In genomic region chr1:59355361-59355760, GRCh38 we compare ENCODE assay signal across 9 cellular contexts. TPM values are rescaled to one million over a fixed set of nuclear protein-coding genes. Genes with fewer than 3 reads are reported as not detected.
DNase-seq lines count a peak whose midpoint lies in the region; ATAC-seq, FAIRE-seq and TF ChIP-seq lines count a peak whose summit lies in the region.
"Had no signal": no experiment of that assay in that cellular context is flagged by ENCODE, and none has a peak within 500 bp of the region (broad histone marks: within the 10 kb centered on the region; RNA-seq: fewer than 3 reads in every experiment).

No MANE protein-coding gene starts in this region.

- H3K4me3 ChIP-seq in small intestine (ENCODE audit: low read depth in 1 of 2, low read length in 2 of 2): no peak overlapping the region

- no peaks in the 10 kb centered on the region for H3K9me3 ChIP-seq in small intestine (ENCODE audit: control insufficient read depth, low read depth)

- FAIRE-seq in GM18507 (lab: Jason Lieb, UNC) (peak; percentile 85), small intestine (lab: Jason Lieb, UNC) (no peak)

- no peak for DNase-seq in GM18507 (ENCODE audit: extremely low spot score, insufficient read length, low read depth)
- peak; percentile 24 for DNase-seq in GM20000 (ENCODE audit: low spot score)
- peak; percentile 59 for DNase-seq in kidney glomerular epithelial cell (lab: John Stamatoyannopoulos, UW)
- DNase-seq in small intestine: no peak
- DNase-seq in anterior cingulate cortex (lab: John Stamatoyannopoulos, UW): no peak
- DNase-seq in 8988T: no peak
- no peak for DNase-seq in activated naive CD4-positive, alpha-beta T cell (lab: John Stamatoyannopoulos, UW)
- DNase-seq: T-helper 17 cell had no signal

- no peaks in the 10 kb centered on the region for H3K36me3 ChIP-seq in small intestine (ENCODE audit: control insufficient read depth in 2 of 2, insufficient read depth in 2 of 2, low read length in 2 of 2)

- ATAC-seq in HG03196 (IDR thresholded peaks at IDR 0.05; ENCODE audit: unreplicated experiment): peak; percentile 70
- ATAC-seq: T-helper 17 cell had no signal

- no peak overlapping the region for H3K27ac ChIP-seq in small intestine (ENCODE audit: low read depth in 1 of 2, low read length in 1 of 2)

- TF ChIP-seq CTCF in GM20000 (IDR thresholded peaks at IDR 0.05; ENCODE audit: extremely low read depth, missing control alignments): no peak

- H3K4me1 ChIP-seq in small intestine (ENCODE audit: control insufficient read depth in 2 of 2, insufficient read depth in 1 of 2, low read depth in 1 of 2, low read length in 1 of 2): no peaks in the 10 kb centered on the region

- no peaks in the 10 kb centered on the region for H3K27me3 ChIP-seq in small intestine (ENCODE audit: control insufficient read depth in 2 of 2, insufficient read depth in 2 of 2, low read length in 2 of 2)

RNA-seq across cellular contexts. Expression of gene FGGY, which starts 58.5 kb away (rescaled TPM):
- 10 to 100 TPM; 12.3 to 16.5 (median 13.6) TPM for polyA plus RNA-seq in small intestine

Comparison
In these comparisons a context has a peak if more than half of its experiments do, and no peak if none do; other contexts are left out.
1. DNase-seq: peak in GM20000 (single experiment) and kidney glomerular epithelial cell (single experiment); none in GM18507 (single experiment), small intestine (single experiment), anterior cingulate cortex (0 of 58), 8988T (single experiment) and activated naive CD4-positive, alpha-beta T cell (0 of 4).